In genomic region chr2:96336104-96336775, GRCh38 we compare ENCODE assay signal across 8 cellular contexts. TPM values are rescaled to one million over a fixed set of nuclear protein-coding genes. Genes with fewer than 3 reads are reported as not detected.
DNase-seq lines count a peak whose midpoint lies in the region; ATAC-seq and TF ChIP-seq lines count a peak whose summit lies in the region.

No MANE protein-coding gene starts in this region.

- no peaks in the 10 kb centered on the region for H3K36me3 ChIP-seq in brain microvascular endothelial cell (replicated peaks)

- H3K27me3 Mint-ChIP-seq in naive thymus-derived CD8-positive, alpha-beta T cell: no peaks in the 10 kb centered on the region

- POLR2A ChIA-PET in naive thymus-derived CD8-positive, alpha-beta T cell (lab: Charles Lee): interaction anchor here (0.6 to 5.9 kb wide), 13 partner anchors 8 to 302 kb away, joined by 3 to 57 read pairs (median 5); partner anchors contain the start of genes ITPRIPL1, KANSL3, SNRNP200 and STARD7

- DNase-seq in GM12864 (ENCODE audit: low read depth): no peak
- DNase-seq in brain microvascular endothelial cell: no peak
- DNase-seq in naive thymus-derived CD8-positive, alpha-beta T cell: no peak
- no peak for DNase-seq in SKM-1 (lab: John Stamatoyannopoulos, UW; ENCODE audit: unreplicated experiment)
- no peak for DNase-seq in D341Med (ENCODE audit: low spot score)
- DNase-seq in globus pallidus (ENCODE audit: low spot score): no peak
- DNase-seq in GM20000 (ENCODE audit: low spot score): no peak

- peak overlapping the region; percentile 72 to 92 (median 85) for H3K4me3 Mint-ChIP-seq in naive thymus-derived CD8-positive, alpha-beta T cell

- peak overlapping the region in 9 of 10 donors; percentile 7 to 79 (median 62) for H3K27ac Mint-ChIP-seq in naive thymus-derived CD8-positive, alpha-beta T cell

- H3K27ac ChIP-seq in brain microvascular endothelial cell: no peak overlapping the region

- peak overlapping the region; percentile 72 for H3K4me3 ChIP-seq in GM12864 (ENCODE audit: low read depth, low read length)
- H3K4me3 ChIP-seq in brain microvascular endothelial cell (ENCODE audit: low read depth, low read length): peak overlapping the region; percentile 77

- ATAC-seq in HG03521 (IDR thresholded peaks at IDR 0.05; ENCODE audit: unreplicated experiment): peak; percentile 2
- ATAC-seq in naive thymus-derived CD8-positive, alpha-beta T cell: no peak

- H3K36me3 Mint-ChIP-seq in naive thymus-derived CD8-positive, alpha-beta T cell: no peaks in the 10 kb centered on the region

- peaks cover 9 to 33% (median 22%) of the 10 kb centered on the region in 4 donors for H3K4me1 Mint-ChIP-seq in naive thymus-derived CD8-positive, alpha-beta T cell

- in situ Hi-C loops in brain microvascular endothelial cell (cut with HindIII; ENCODE audit: low pct_ligation_motif_present, low sequenced_read_pairs): no loop called here

- no peaks in the 10 kb centered on the region for H3K9me3 Mint-ChIP-seq in naive thymus-derived CD8-positive, alpha-beta T cell

- TF ChIP-seq CTCF in GM12864 (IDR thresholded peaks at IDR 0.05; ENCODE audit: low read depth, low read length, missing control alignments) (no peak), brain microvascular endothelial cell (IDR thresholded peaks at IDR 0.05; ENCODE audit: low read depth, low read length, missing control alignments) (no peak), GM20000 (IDR thresholded peaks at IDR 0.05; ENCODE audit: extremely low read depth, missing control alignments) (no peak)

- no peaks in the 10 kb centered on the region for H3K27me3 ChIP-seq in brain microvascular endothelial cell (replicated peaks)

RNA-seq across cellular contexts. Expression of gene NCAPH, which starts 0.7 kb away (rescaled TPM):
- under 1 TPM; 0.26 to 0.77 TPM for total RNA-seq in naive thymus-derived CD8-positive, alpha-beta T cell
- polyA plus RNA-seq in naive thymus-derived CD8-positive, alpha-beta T cell: under 1 TPM in 2 of 3 donors, not detected in 1; 0.52 to 0.86 TPM

RNA-seq across cellular contexts. Expression of gene ITPRIPL1, which starts 11.1 kb away (rescaled TPM):
- total RNA-seq in naive thymus-derived CD8-positive, alpha-beta T cell: 1 to 10 TPM; 1.4 to 1.8 TPM
- polyA plus RNA-seq in naive thymus-derived CD8-positive, alpha-beta T cell: 1 to 10 TPM in 1 of 3 donors, under 1 TPM in 2; 0.47 to 8.6 (median 0.94) TPM

RNA-seq across cellular contexts. Expression of gene SNRNP200, which starts 30.9 kb away (rescaled TPM):
- 100 to 1,000 TPM; 237 to 246 TPM for total RNA-seq in naive thymus-derived CD8-positive, alpha-beta T cell
- 100 to 1,000 TPM in 1 of 3 donors, 10 to 100 TPM in 2; 61.8 to 111 (median 90.3) TPM for polyA plus RNA-seq in naive thymus-derived CD8-positive, alpha-beta T cell
